In genomic region chr10:95580140-95580539, GRCh38 we compare ENCODE assay signal across 27 cellular contexts.
"Had no signal": no experiment of that assay in that cellular context is flagged by ENCODE, and none has a peak within 500 bp of the region (broad histone marks: within the 10 kb centered on the region; RNA-seq: fewer than 3 reads in every experiment).

No MANE protein-coding gene starts in this region.

- ATAC-seq: effector memory CD8-positive, alpha-beta T cell; heart right ventricle; left cardiac atrium; naive thymus-derived CD4-positive, alpha-beta T cell; sciatic nerve had no signal

- H3K4me2 ChIP-seq: neural progenitor cell, smooth muscle cell had no signal

- H2AFZ ChIP-seq: neural progenitor cell, parathyroid adenoma had no signal

- H3K4me3 ChIP-seq: coronary artery, esophagus squamous epithelium, heart right ventricle, left ventricle myocardium inferior, lung, neural progenitor cell, smooth muscle cell, stomach, thyroid gland, uterus had no signal

- H3K27ac ChIP-seq: coronary artery, esophagus squamous epithelium, heart right ventricle, left ventricle myocardium inferior, neural progenitor cell, parathyroid adenoma, stomach, thyroid gland, uterus had no signal

- DNase-seq: dermis blood vessel endothelial cell; effector memory CD8-positive, alpha-beta T cell; erythroblast; esophagus squamous epithelium; foreskin melanocyte; glutamatergic neuron; heart right ventricle; hippocampal formation; left cardiac atrium; left ventricle myocardium inferior; mesendoderm; midbrain; naive thymus-derived CD4-positive, alpha-beta T cell; stimulated activated CD4-positive, alpha-beta T cell treated with anti-CD3 and anti-CD28 coated beads, Interleukin-12 subunit alpha, Interleukin-12 subunit beta, amount 100 ng/mL, for 4 hours; stimulated activated CD4-positive, alpha-beta T cell treated with anti-CD3 and anti-CD28 coated beads, Interleukin-1b, Interleukin-23, amount 100 ng/mL, for 48 hours; stimulated activated CD4-positive, alpha-beta T cell treated with anti-CD3 and anti-CD28 coated beads, Interleukin-4, amount 100 ng/mL, for 1 hour; stimulated activated CD8-positive, alpha-beta memory T cell treated with anti-CD3 and anti-CD28 coated beads, Interleukin-4, amount 100 ng/mL, for 48 hours; stimulated activated naive CD4-positive, alpha-beta T cell treated with Interleukin-2 at 50 U/mL for 16 hours; stomach; thyroid gland; uterus had no signal

- H3K9ac ChIP-seq: neural progenitor cell, parathyroid adenoma had no signal

- H3K4me1 ChIP-seq: neural progenitor cell, parathyroid adenoma, thyroid gland, uterus had no signal

- H3K27me3 ChIP-seq: esophagus squamous epithelium, heart right ventricle, neural progenitor cell, stomach, thyroid gland, uterus had no signal

- H3K79me2 ChIP-seq: parathyroid adenoma had no signal

- H3K9me3 ChIP-seq: esophagus squamous epithelium, heart right ventricle, left ventricle myocardium inferior, stomach, thyroid gland, uterus had no signal

- H3K36me3 ChIP-seq: esophagus squamous epithelium, heart right ventricle, left ventricle myocardium inferior, neural progenitor cell, stomach, thyroid gland, uterus had no signal
